20 cellular contexts compared by ENCODE assay signal in genomic region chr17:35866356-35866950, GRCh38. TPM values are rescaled to one million over a fixed set of nuclear protein-coding genes. Genes with fewer than 3 reads are reported as not detected.
DNase-seq lines count a peak whose midpoint lies in the region; ATAC-seq, FAIRE-seq and TF ChIP-seq lines count a peak whose summit lies in the region.
"Had no signal": no experiment of that assay in that cellular context is flagged by ENCODE, and none has a peak within 500 bp of the region (broad histone marks: within the 10 kb centered on the region; RNA-seq: fewer than 3 reads in every experiment).

No MANE protein-coding gene starts in this region.

- H3K36me3 ChIP-seq in Loucy (ENCODE audit: insufficient read depth, low read length) (no peaks in the 10 kb centered on the region), astrocyte (ENCODE audit: insufficient read depth, low read length) (no peaks in the 10 kb centered on the region), sigmoid colon (no peaks in the 10 kb centered on the region)

- H2AFZ ChIP-seq in Loucy (ENCODE audit: low read length): peak overlapping the region; percentile 90
- no peak overlapping the region for H2AFZ ChIP-seq in astrocyte (ENCODE audit: low read depth, low read length)

- 86 to 91% methylated on average over 1 of the region's 1 CpG for WGBS in sigmoid colon, 2 donors

- intact Hi-C loops in natural killer cell (cut with micrococcal nuclease) (no loop called here), sigmoid colon (cut with DNase I) (no loop called here)

- FAIRE-seq in astrocyte (lab: Jason Lieb, UNC): no peak
- FAIRE-seq: kidney had no signal

- H3K9ac ChIP-seq in Loucy (ENCODE audit: low read depth, low read length, poor library complexity, severe bottlenecking): peak overlapping the region; percentile 41
- H3K9ac ChIP-seq in astrocyte (ENCODE audit: low read length): no peak overlapping the region

- H3K9me3 Mint-ChIP-seq in astrocyte (ENCODE audit: unreplicated experiment): no peaks in the 10 kb centered on the region
- H3K9me3 Mint-ChIP-seq in natural killer cell: no peaks in the 10 kb centered on the region
- H3K9me3 Mint-ChIP-seq: activated CD4-positive, alpha-beta T cell treated with anti-CD3 and anti-CD28 coated beads, Interleukin-2, amount 10 ng/mL, durations not matched to agents 24 days and 14 days; activated T-cell treated with anti-CD3 and anti-CD28 coated beads, Interleukin-2, amount 50 U/mL, for 4 hours had no signal

- H3K9me3 ChIP-seq in Loucy (ENCODE audit: insufficient read depth, low read depth, low read length) (no peaks in the 10 kb centered on the region), astrocyte (ENCODE audit: insufficient read depth, low read depth, low read length) (no peaks in the 10 kb centered on the region), sigmoid colon (no peaks in the 10 kb centered on the region)

- H3K27me3 ChIP-seq in Loucy (ENCODE audit: insufficient read depth, low read length, poor library complexity, severe bottlenecking) (no peaks in the 10 kb centered on the region), astrocyte (ENCODE audit: insufficient read depth, low read length) (no peaks in the 10 kb centered on the region), sigmoid colon (no peaks in the 10 kb centered on the region)

- H3F3A ChIP-seq in Loucy (ENCODE audit: low read depth): no peaks in the 10 kb centered on the region

- H3K4me1 ChIP-seq in Loucy (ENCODE audit: insufficient read depth, low read length, poor library complexity, severe bottlenecking) (peaks cover 18% of the 10 kb centered on the region), astrocyte (ENCODE audit: insufficient read depth, low read length) (peaks cover 7% of the 10 kb centered on the region), sigmoid colon (peaks cover 0 to 11% (median 3%) of the 10 kb centered on the region in 4 donors)

- H3K27me3 Mint-ChIP-seq in astrocyte (ENCODE audit: low read depth, unreplicated experiment) (no peaks in the 10 kb centered on the region), natural killer cell (ENCODE audit: low read depth in 2 of 2) (no peaks in the 10 kb centered on the region)
- H3K27me3 Mint-ChIP-seq: activated CD4-positive, alpha-beta T cell treated with anti-CD3 and anti-CD28 coated beads, Interleukin-2, amount 10 ng/mL, durations not matched to agents 24 days and 14 days had no signal

- no peaks in the 10 kb centered on the region for H3K9me2 ChIP-seq in Loucy (replicated peaks; ENCODE audit: low read depth, low read length)

- no peak for TF ChIP-seq EP300 in sigmoid colon (IDR thresholded peaks at IDR 0.05)

- ATAC-seq in natural killer cell (no peak), GM19467 (IDR thresholded peaks at IDR 0.05; ENCODE audit: unreplicated experiment) (no peak)
- ATAC-seq: activated T-cell treated with anti-CD3 and anti-CD28 coated beads, Interleukin-2, amount 50 U/mL, for 4 hours; stimulated activated naive CD8-positive, alpha-beta T cell treated with anti-CD3 and anti-CD28 coated beads, Interleukin-15, Interleukin-2, amounts not matched to agents 100 U/mL and 50 U/mL, for 24 hours had no signal

- TF ChIP-seq CTCF in Loucy (conservative IDR thresholded peaks at IDR 0.05; ENCODE audit: low read length): no peak
- no peak for TF ChIP-seq CTCF in astrocyte (IDR thresholded peaks at IDR 0.05; ENCODE audit: insufficient read depth, low read depth, low read length)
- TF ChIP-seq CTCF in natural killer cell (IDR thresholded peaks at IDR 0.05): no peak
- no peak for TF ChIP-seq CTCF in sigmoid colon (IDR thresholded peaks at IDR 0.05)

- H3K27ac ChIP-seq in astrocyte (ENCODE audit: low read depth, low read length): no peak overlapping the region
- no peak overlapping the region for H3K27ac ChIP-seq in sigmoid colon
- H3K27ac ChIP-seq: C4-2B, coronary artery, epithelial cell of prostate had no signal

- TF ChIP-seq POLR2A in sigmoid colon (IDR thresholded peaks at IDR 0.05): no peak

- peaks cover 15% of the 10 kb centered on the region for H3K36me3 Mint-ChIP-seq in astrocyte (ENCODE audit: low read depth, unreplicated experiment)
- H3K36me3 Mint-ChIP-seq in natural killer cell: peaks cover 11% of the 10 kb centered on the region

- no peaks in the 10 kb centered on the region for H4K20me1 ChIP-seq in Loucy (ENCODE audit: insufficient read depth, low read length, poor library complexity, severe bottlenecking)
- no peaks in the 10 kb centered on the region for H4K20me1 ChIP-seq in astrocyte (ENCODE audit: insufficient read depth, low read length)

- H3K79me2 ChIP-seq in Loucy (ENCODE audit: insufficient read depth, low read length) (no peaks in the 10 kb centered on the region), astrocyte (ENCODE audit: insufficient read depth, low read length) (no peaks in the 10 kb centered on the region)

- H3K4me2 ChIP-seq in Loucy (ENCODE audit: low read depth, low read length, poor library complexity, severe bottlenecking) (peak overlapping the region; percentile 67), astrocyte (ENCODE audit: low read length) (peak overlapping the region; percentile 19)

- H3K4me3 ChIP-seq in Loucy (ENCODE audit: low read length, poor library complexity, severe bottlenecking): peak overlapping the region; percentile 17
- no peak overlapping the region for H3K4me3 ChIP-seq in astrocyte (ENCODE audit: insufficient read depth, low read depth, low read length)
- H3K4me3 ChIP-seq in sigmoid colon: no peak overlapping the region
- H3K4me3 ChIP-seq: coronary artery had no signal

- peak; percentile 35 for DNase-seq in DMS79 treated with DMSO at 0.1 percent for 48 hours (lab: John Stamatoyannopoulos, UW)
- DNase-seq in astrocyte (ENCODE audit: low read depth): peak; percentile 7
- no peak for DNase-seq in natural killer cell
- no peak for DNase-seq in sigmoid colon
- no peak for DNase-seq in NK-92 treated with Interleukin-12 subunit alpha and Interleukin-12 subunit beta, amount 100 ng/mL, for 24 hours (lab: John Stamatoyannopoulos, UW)
- no peak for DNase-seq in AG20443 (ENCODE audit: low spot score)
- DNase-seq: activated CD4-positive, alpha-beta T cell treated with anti-CD3 and anti-CD28 coated beads, Interleukin-2, amount 10 ng/mL, durations not matched to agents 24 days and 14 days; activated T-cell treated with anti-CD3 and anti-CD28 coated beads, Interleukin-2, amount 50 U/mL, for 4 hours; amygdala; kidney; NCI-H2029 treated with DMSO at 0.1 percent for 48 hours; NCI-H774; stimulated activated naive CD8-positive, alpha-beta T cell treated with anti-CD3 and anti-CD28 coated beads, Interleukin-15, Interleukin-2, amounts not matched to agents 100 U/mL and 50 U/mL, for 24 hours; T1000 had no signal

- H3K27ac Mint-ChIP-seq in astrocyte (ENCODE audit: unreplicated experiment) (no peak overlapping the region), natural killer cell (peak overlapping the region; percentile 56 to 57)
- H3K27ac Mint-ChIP-seq: activated CD4-positive, alpha-beta T cell treated with anti-CD3 and anti-CD28 coated beads, Interleukin-2, amount 10 ng/mL, durations not matched to agents 24 days and 14 days had no signal

- H3K4me3 Mint-ChIP-seq in astrocyte (ENCODE audit: unreplicated experiment) (no peak overlapping the region), natural killer cell (no peak overlapping the region)
- H3K4me3 Mint-ChIP-seq: activated CD4-positive, alpha-beta T cell treated with anti-CD3 and anti-CD28 coated beads, Interleukin-2, amount 10 ng/mL, durations not matched to agents 24 days and 14 days; activated T-cell treated with anti-CD3 and anti-CD28 coated beads, Interleukin-2, amount 50 U/mL, for 4 hours had no signal

- H3K4me1 Mint-ChIP-seq in astrocyte (ENCODE audit: low read depth, unreplicated experiment) (peaks cover 15% of the 10 kb centered on the region), natural killer cell (peaks cover 57 to 58% of the 10 kb centered on the region in 2 donors)

RNA-seq across cellular contexts. Expression of gene HEATR9, which starts 2.2 kb away (rescaled TPM):
- total RNA-seq in astrocyte: not detected in 2 replicates
- 10 to 100 TPM in 2 of 3 donors, 1 to 10 TPM in 1; 10.0 to 24.1 (median 15.1) TPM for total RNA-seq in natural killer cell
- not detected for total RNA-seq in sigmoid colon
- under 1 TPM in 1 of 3 donors, not detected in 2; 0.06 TPM for polyA plus RNA-seq in sigmoid colon
- total RNA-seq: activated CD4-positive, alpha-beta T cell treated with anti-CD3 and anti-CD28 coated beads, Interleukin-2, amount 10 ng/mL, durations not matched to agents 24 days and 14 days; omental fat pad had no signal

RNA-seq across cellular contexts. Expression of gene CCL5, which starts 13.7 kb away (rescaled TPM):
- total RNA-seq in astrocyte: 71.3 and 95.8 TPM in 2 replicates
- 1,000 to 10,000 TPM in 1 of 3 donors, 100 to 1,000 TPM in 2; 793 to 1,167 (median 825) TPM for total RNA-seq in natural killer cell
- total RNA-seq in sigmoid colon: 1 to 10 TPM in 3 of 4 donors, not detected in 1; 1.8 to 3.3 (median 2.4) TPM
- 10 to 100 TPM in 1 of 3 donors, 1 to 10 TPM in 2; 2.3 to 15.5 (median 3.6) TPM for polyA plus RNA-seq in sigmoid colon

RNA-seq across cellular contexts. Expression of gene TAF15, which starts 57.2 kb away (rescaled TPM):
- total RNA-seq in astrocyte (153 and 156 TPM in 2 replicates), natural killer cell (100 to 1,000 TPM; 214 to 253 (median 214) TPM), sigmoid colon (10 to 100 TPM; 58.1 to 85.9 (median 71.3) TPM)
- polyA plus RNA-seq in sigmoid colon: 100 to 1,000 TPM in 1 of 3 donors, 10 to 100 TPM in 2; 55.9 to 147 (median 58.7) TPM

Comparison
In these comparisons a context has a peak if more than half of its experiments do, and no peak if none do; other contexts are left out.
1. DNase-seq: peak in DMS79 treated with DMSO at 0.1 percent for 48 hours (single experiment) and astrocyte (single experiment); none in natural killer cell (single experiment), sigmoid colon (single experiment), NK-92 treated with Interleukin-12 subunit alpha and Interleukin-12 subunit beta, amount 100 ng/mL, for 24 hours (single experiment) and AG20443 (single experiment).
2. RNA of gene HEATR9, which starts 2.2 kb away (total RNA-seq): 10.0 to 24.1 TPM in natural killer cell; not detected in astrocyte and not detected in sigmoid colon; every median in the first group is over 10 times any median in the second.
3. RNA of gene CCL5, which starts 13.7 kb away (total RNA-seq): 793 to 1,167 TPM in natural killer cell and 71.3 to 95.8 TPM in astrocyte; 1.8 to 3.3 TPM in sigmoid colon; every median in the first group is over 10 times any median in the second.